Comparison of ENCODE assay signal across 15 cellular contexts in the genomic region with DNA sequence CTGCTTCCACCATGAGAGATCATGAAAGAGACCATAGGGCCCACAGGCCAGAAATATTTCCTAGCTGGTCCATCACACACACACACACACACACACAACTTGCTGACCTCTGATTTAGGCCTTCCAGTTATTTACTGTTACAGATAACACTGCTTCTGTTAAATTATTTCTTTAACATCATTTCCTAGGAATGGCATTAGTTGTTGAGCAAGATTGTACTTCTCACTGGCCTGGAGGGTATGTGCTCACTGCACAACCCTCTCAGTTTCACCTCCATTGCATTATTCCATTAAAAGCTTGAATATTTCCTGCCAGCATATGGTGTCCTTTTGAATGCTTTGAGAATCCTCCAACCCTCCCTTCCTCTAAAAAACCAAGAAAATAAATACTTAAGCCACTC.
DNase-seq lines count a peak whose midpoint lies in the region; ATAC-seq and TF ChIP-seq lines count a peak whose summit lies in the region.
"Had no signal": no experiment of that assay in that cellular context is flagged by ENCODE, and none has a peak within 500 bp of the region (broad histone marks: within the 10 kb centered on the region; RNA-seq: fewer than 3 reads in every experiment).

No MANE protein-coding gene starts in this region.

- peak overlapping the region; percentile 13 for H3K4me2 ChIP-seq in Loucy (ENCODE audit: low read depth, low read length, poor library complexity, severe bottlenecking)
- H3K4me2 ChIP-seq: KMS-11 had no signal

- H3K36me3 ChIP-seq in Loucy (ENCODE audit: insufficient read depth, low read length) (no peaks in the 10 kb centered on the region), esophagus muscularis mucosa (peaks cover 0 to 75% (median 46%) of the 10 kb centered on the region in 4 donors)

- H3K27me3 ChIP-seq in Loucy (ENCODE audit: insufficient read depth, low read length, poor library complexity, severe bottlenecking) (no peaks in the 10 kb centered on the region), esophagus muscularis mucosa (no peaks in the 10 kb centered on the region)

- no peaks in the 10 kb centered on the region for H4K20me1 ChIP-seq in Loucy (ENCODE audit: insufficient read depth, low read length, poor library complexity, severe bottlenecking)

- POLR2A ChIA-PET in activated CD4-positive, alpha-beta memory T cell treated with anti-CD3 and anti-CD28 coated beads, Interleukin-2, amount 10 ng/mL, durations not matched to agents 7 days and 5 days (lab: Charles Lee): interaction anchor here (1.4 to 2.6 kb wide), 4 partner anchors 9 to 17 kb away, joined by 3 to 16 read pairs (median 8); no protein-coding TSS in a partner anchor
- POLR2A ChIA-PET in activated CD4-positive, alpha-beta memory T cell treated with anti-CD3 and anti-CD28 coated beads for 36 hours (lab: Charles Lee): interaction anchor here (2.4 kb wide), 1 partner anchor 9 kb away, joined by 14 read pairs; no protein-coding TSS in a partner anchor

- TF ChIP-seq CTCF in Loucy (conservative IDR thresholded peaks at IDR 0.05; ENCODE audit: low read length) (no peak), esophagus muscularis mucosa (IDR thresholded peaks at IDR 0.05) (no peak)

- H3K79me2 ChIP-seq in Loucy (ENCODE audit: insufficient read depth, low read length): no peaks in the 10 kb centered on the region

- H3K27ac ChIP-seq in esophagus muscularis mucosa (replicated peaks in 1 of 4): peak overlapping the region; percentile 55 to 83 (median 74)
- H3K27ac ChIP-seq: KMS-11 had no signal

- no peak for DNase-seq in activated CD4-positive, alpha-beta memory T cell treated with anti-CD3 and anti-CD28 coated beads, Interleukin-2, amount 10 ng/mL, durations not matched to agents 7 days and 5 days
- DNase-seq in activated CD4-positive, alpha-beta memory T cell treated with anti-CD3 and anti-CD28 coated beads for 36 hours: no peak
- DNase-seq in esophagus muscularis mucosa (ENCODE audit: extremely low spot score): no peak
- DNase-seq in stimulated activated effector memory CD8-positive, alpha-beta T cell treated with anti-CD3 and anti-CD28 coated beads, Interleukin-12 subunit alpha, Interleukin-12 subunit beta, amount 100 ng/mL, for 72 hours (ENCODE audit: low spot score in 2 of 2): no peak
- DNase-seq in NCI-H526 (lab: John Stamatoyannopoulos, UW): no peak
- DNase-seq in NCI-H1417 (lab: John Stamatoyannopoulos, UW): no peak
- DNase-seq: activated CD4-positive, alpha-beta T cell treated with anti-CD3 and anti-CD28 coated beads for 1 hour; activated gamma-delta T cell; naive thymus-derived CD4-positive, alpha-beta T cell; small intestine; SW 1271 had no signal

- no peaks in the 10 kb centered on the region for H3K27me3 Mint-ChIP-seq in activated CD4-positive, alpha-beta memory T cell treated with anti-CD3 and anti-CD28 coated beads, Interleukin-2, amount 10 ng/mL, durations not matched to agents 7 days and 5 days
- no peaks in the 10 kb centered on the region for H3K27me3 Mint-ChIP-seq in activated CD4-positive, alpha-beta memory T cell treated with anti-CD3 and anti-CD28 coated beads for 36 hours
- H3K27me3 Mint-ChIP-seq: naive thymus-derived CD4-positive, alpha-beta T cell had no signal

- H3K9ac ChIP-seq in Loucy (ENCODE audit: low read depth, low read length, poor library complexity, severe bottlenecking): no peak overlapping the region
- H3K9ac ChIP-seq: KMS-11 had no signal

- intact Hi-C loops in activated CD4-positive, alpha-beta memory T cell treated with anti-CD3 and anti-CD28 coated beads for 36 hours (cut with micrococcal nuclease): no loop called here
- intact Hi-C loops in esophagus muscularis mucosa (cut with DNase I): no loop called here

- H3K9me3 ChIP-seq in Loucy (ENCODE audit: insufficient read depth, low read depth, low read length) (no peaks in the 10 kb centered on the region), esophagus muscularis mucosa (no peaks in the 10 kb centered on the region)

- H3K4me1 ChIP-seq in Loucy (ENCODE audit: insufficient read depth, low read length, poor library complexity, severe bottlenecking): peaks cover 34% of the 10 kb centered on the region
- H3K4me1 ChIP-seq in esophagus muscularis mucosa: peaks cover 18 to 68% (median 62%) of the 10 kb centered on the region in 4 donors

- ATAC-seq in stimulated activated effector memory CD8-positive, alpha-beta T cell treated with anti-CD3 and anti-CD28 coated beads, Interleukin-12 subunit alpha, Interleukin-12 subunit beta, amount 100 ng/mL, for 72 hours: no peak
- no peak for ATAC-seq in HG02885 (IDR thresholded peaks at IDR 0.05; ENCODE audit: poor library complexity, unreplicated experiment)

- H3F3A ChIP-seq in Loucy (ENCODE audit: low read depth): no peaks in the 10 kb centered on the region

- no peak overlapping the region for H2AFZ ChIP-seq in Loucy (ENCODE audit: low read length)

- H3K4me3 ChIP-seq in Loucy (ENCODE audit: low read length, poor library complexity, severe bottlenecking) (no peak overlapping the region), esophagus muscularis mucosa (no peak overlapping the region)
- H3K4me3 ChIP-seq: coronary artery had no signal

- peaks cover 89% of the 10 kb centered on the region for H3K36me3 Mint-ChIP-seq in activated CD4-positive, alpha-beta memory T cell treated with anti-CD3 and anti-CD28 coated beads, Interleukin-2, amount 10 ng/mL, durations not matched to agents 7 days and 5 days (ENCODE audit: low read depth)
- peaks cover 65% of the 10 kb centered on the region for H3K36me3 Mint-ChIP-seq in activated CD4-positive, alpha-beta memory T cell treated with anti-CD3 and anti-CD28 coated beads for 36 hours
- peaks cover 100% of the 10 kb centered on the region for H3K36me3 Mint-ChIP-seq in stimulated activated effector memory CD8-positive, alpha-beta T cell treated with anti-CD3 and anti-CD28 coated beads, Interleukin-12 subunit alpha, Interleukin-12 subunit beta, amount 100 ng/mL, for 72 hours

- no peak for TF ChIP-seq EP300 in esophagus muscularis mucosa (IDR thresholded peaks at IDR 0.05)

- peak overlapping the region; percentile 45 for H3K27ac Mint-ChIP-seq in activated CD4-positive, alpha-beta memory T cell treated with anti-CD3 and anti-CD28 coated beads, Interleukin-2, amount 10 ng/mL, durations not matched to agents 7 days and 5 days
- H3K27ac Mint-ChIP-seq in activated CD4-positive, alpha-beta memory T cell treated with anti-CD3 and anti-CD28 coated beads for 36 hours: no peak overlapping the region
- peak overlapping the region; percentile 75 for H3K27ac Mint-ChIP-seq in stimulated activated effector memory CD8-positive, alpha-beta T cell treated with anti-CD3 and anti-CD28 coated beads, Interleukin-12 subunit alpha, Interleukin-12 subunit beta, amount 100 ng/mL, for 72 hours

- no peaks in the 10 kb centered on the region for H3K9me2 ChIP-seq in Loucy (replicated peaks; ENCODE audit: low read depth, low read length)

- H3K4me1 Mint-ChIP-seq in activated CD4-positive, alpha-beta memory T cell treated with anti-CD3 and anti-CD28 coated beads, Interleukin-2, amount 10 ng/mL, durations not matched to agents 7 days and 5 days: peaks cover 17% of the 10 kb centered on the region
- peaks cover 25% of the 10 kb centered on the region for H3K4me1 Mint-ChIP-seq in activated CD4-positive, alpha-beta memory T cell treated with anti-CD3 and anti-CD28 coated beads for 36 hours (ENCODE audit: low read depth)
- peaks cover 32% of the 10 kb centered on the region for H3K4me1 Mint-ChIP-seq in stimulated activated effector memory CD8-positive, alpha-beta T cell treated with anti-CD3 and anti-CD28 coated beads, Interleukin-12 subunit alpha, Interleukin-12 subunit beta, amount 100 ng/mL, for 72 hours

- H3K9me3 Mint-ChIP-seq in activated CD4-positive, alpha-beta memory T cell treated with anti-CD3 and anti-CD28 coated beads, Interleukin-2, amount 10 ng/mL, durations not matched to agents 7 days and 5 days: no peaks in the 10 kb centered on the region
- H3K9me3 Mint-ChIP-seq in activated CD4-positive, alpha-beta memory T cell treated with anti-CD3 and anti-CD28 coated beads for 36 hours: no peaks in the 10 kb centered on the region
- H3K9me3 Mint-ChIP-seq in stimulated activated effector memory CD8-positive, alpha-beta T cell treated with anti-CD3 and anti-CD28 coated beads, Interleukin-12 subunit alpha, Interleukin-12 subunit beta, amount 100 ng/mL, for 72 hours: no peaks in the 10 kb centered on the region
- H3K9me3 Mint-ChIP-seq: naive thymus-derived CD4-positive, alpha-beta T cell had no signal

- CTCF ChIA-PET in activated CD4-positive, alpha-beta memory T cell treated with anti-CD3 and anti-CD28 coated beads, Interleukin-2, amount 10 ng/mL, durations not matched to agents 7 days and 5 days (lab: Charles Lee): interaction anchor here (0.7 to 1.2 kb wide), 2 partner anchors 9 to 10 kb away, joined by 3 read pairs; no protein-coding TSS in a partner anchor
- CTCF ChIA-PET in activated CD4-positive, alpha-beta memory T cell treated with anti-CD3 and anti-CD28 coated beads for 36 hours (lab: Charles Lee): interaction anchor here (1.2 to 1.6 kb wide), 2 partner anchors 67 to 167 kb away, joined by 3 to 4 read pairs; no protein-coding TSS in a partner anchor

- H3K4me3 Mint-ChIP-seq in activated CD4-positive, alpha-beta memory T cell treated with anti-CD3 and anti-CD28 coated beads, Interleukin-2, amount 10 ng/mL, durations not matched to agents 7 days and 5 days: no peak overlapping the region
- H3K4me3 Mint-ChIP-seq in activated CD4-positive, alpha-beta memory T cell treated with anti-CD3 and anti-CD28 coated beads for 36 hours: no peak overlapping the region
- no peak overlapping the region for H3K4me3 Mint-ChIP-seq in stimulated activated effector memory CD8-positive, alpha-beta T cell treated with anti-CD3 and anti-CD28 coated beads, Interleukin-12 subunit alpha, Interleukin-12 subunit beta, amount 100 ng/mL, for 72 hours
- H3K4me3 Mint-ChIP-seq: naive thymus-derived CD4-positive, alpha-beta T cell had no signal

- TF ChIP-seq POLR2A in esophagus muscularis mucosa (IDR thresholded peaks at IDR 0.05; ENCODE audit: low read depth): no peak
